Comparison of ENCODE assay signal across 14 cellular contexts in genomic region chr18:36321636-36322407, GRCh38. TPM values are rescaled to one million over a fixed set of nuclear protein-coding genes. Genes with fewer than 3 reads are reported as not detected.
A peak's percentile ranks its signal among the peaks of the same experiment; 100 is the strongest.
DNase-seq lines count a peak whose midpoint lies in the region; ATAC-seq, FAIRE-seq and TF ChIP-seq lines count a peak whose summit lies in the region.
"Had no signal": no experiment of that assay in that cellular context is flagged by ENCODE, and none has a peak within 500 bp of the region (broad histone marks: within the 10 kb centered on the region; RNA-seq: fewer than 3 reads in every experiment).

No MANE protein-coding gene starts in this region.

- CTCF ChIA-PET in H1 (lab: Charles Lee; ENCODE audit: partially characterized antibody): interaction anchor here (0.6 to 1.4 kb wide), 2 partner anchors 17 to 125 kb away, joined by 3 read pairs; no protein-coding TSS in a partner anchor

- no peak overlapping the region; the same call in 1 of the 2 replicates for H3K18ac ChIP-seq in H1 (ENCODE audit: extremely low read depth, low read length)

- no peak overlapping the region for H3K4ac ChIP-seq in H1 (replicated peaks; ENCODE audit: insufficient read length, low read depth, low read length)

- no peak for TF ChIP-seq RAD21 in H1 (IDR thresholded peaks at IDR 0.05 in 1 of 2, conservative IDR thresholded peaks at IDR 0.05 in 1 of 2; ENCODE audit: low read depth in 2 of 2, low read length in 2 of 2)

- no peak overlapping the region for H2BK120ac ChIP-seq in H1 (replicated peaks; ENCODE audit: low read depth, low read length)

- no peak overlapping the region for H2BK5ac ChIP-seq in H1 (ENCODE audit: low read depth, low read length)

- no peaks in the 10 kb centered on the region for H3K23me2 ChIP-seq in H1 (ENCODE audit: low read depth, low read length)

- no peak overlapping the region for H3K4me2 ChIP-seq in H1 (ENCODE audit: insufficient read depth in 1 of 2, low read depth in 2 of 2, low read length in 2 of 2)

- POLR2A ChIA-PET in H1 (lab: Charles Lee; ENCODE audit: partially characterized antibody): no interaction called here

- H3K9ac ChIP-seq in H1 (replicated peaks in 1 of 4; ENCODE audit: extremely low read depth in 1 of 4, low read depth in 3 of 4, low read length in 3 of 4): no peak overlapping the region

- TF ChIP-seq EP300 in H1 (IDR thresholded peaks at IDR 0.05; ENCODE audit: borderline replicate concordance in 1 of 2, low read depth in 2 of 2, low read length in 2 of 2) (no peak), tibial nerve (IDR thresholded peaks at IDR 0.05) (no peak)

- no peak for TF ChIP-seq CTCF in H1 (IDR thresholded peaks at IDR 0.05; ENCODE audit: control extremely low read depth in 1 of 3, insufficient read depth in 1 of 3, low read depth in 1 of 3, low read length in 3 of 3)
- no peak for TF ChIP-seq CTCF in tibial nerve (IDR thresholded peaks at IDR 0.05)

- no peak overlapping the region for H3K23ac ChIP-seq in H1 (ENCODE audit: insufficient read length)

- no peak overlapping the region for H2BK20ac ChIP-seq in H1 (ENCODE audit: low read length)

- H2AK5ac ChIP-seq in H1 (ENCODE audit: low read depth, low read length): peak overlapping the region; percentile 57; the same call in 1 of the 2 replicates

- 90% methylated on average over 10 of the region's 10 CpGs; no CpG with 5 or more reads in 1 of the 2 experiments for WGBS in H1 (ENCODE audit: extremely low coverage in 1 of 2, insufficient coverage in 1 of 2, insufficient read length in 1 of 2, insufficient replicate concordance in 2 of 2, low coverage in 1 of 2, low lambda C conversion rate in 2 of 2, missing lambda C conversion rate in 1 of 2), 2 experiments
- 69 to 75% methylated on average over 10 of the region's 10 CpGs for WGBS in tibial nerve, 2 donors

- no peak overlapping the region; the same call in 1 of the 2 replicates for H4K8ac ChIP-seq in H1 (ENCODE audit: extremely low read depth, insufficient read depth, low read length)

- H3K9me3 ChIP-seq in H1 (ENCODE audit: insufficient read depth in 2 of 2, low read depth in 1 of 2, low read length in 1 of 2) (no peaks in the 10 kb centered on the region), tibial nerve (peaks cover 0 to 20% (median 0%) of the 10 kb centered on the region in 4 donors)
- H3K9me3 ChIP-seq: ovary had no signal

- no peak for FAIRE-seq in H1 (lab: Jason Lieb, UNC)
- FAIRE-seq: G401.6 had no signal

- H3K27ac ChIP-seq in H1 (ENCODE audit: low read depth, low read length) (no peak overlapping the region), tibial nerve (no peak overlapping the region)
- H3K27ac ChIP-seq: lower lobe of right lung, ovary had no signal

- peaks cover 2% of the 10 kb centered on the region in 2 experiments for H4K20me1 ChIP-seq in H1 (replicated peaks in 1 of 2; ENCODE audit: control insufficient read depth in 1 of 2, insufficient read depth in 2 of 2, low read length in 2 of 2)

- H4K5ac ChIP-seq in H1 (ENCODE audit: insufficient read length, low read depth, low read length): no peak overlapping the region

- no peaks in the 10 kb centered on the region; a peak in 2 of 7 replicates for H3K4me1 ChIP-seq in H1 (replicated peaks in 1 of 4; ENCODE audit: control insufficient read depth in 3 of 4, insufficient read depth in 4 of 4, low read length in 3 of 4)
- no peaks in the 10 kb centered on the region for H3K4me1 ChIP-seq in tibial nerve
- H3K4me1 ChIP-seq: lower lobe of right lung had no signal

- H3K14ac ChIP-seq in H1 (ENCODE audit: insufficient read length): no peak overlapping the region

- TF ChIP-seq POLR2A in H1 (IDR thresholded peaks at IDR 0.05; ENCODE audit: control extremely low read depth in 1 of 2, low read depth in 2 of 2, low read length in 2 of 2): no peak
- no peak for TF ChIP-seq POLR2A in tibial nerve (IDR thresholded peaks at IDR 0.05)

- intact Hi-C loops in left colon (cut with DNase I, micrococcal nuclease): no loop called here

- H3K36me3 ChIP-seq in H1 (ENCODE audit: control insufficient read depth in 2 of 4, insufficient read depth in 4 of 4, low read length in 3 of 4) (no peaks in the 10 kb centered on the region), tibial nerve (no peaks in the 10 kb centered on the region)
- H3K36me3 ChIP-seq: lower lobe of right lung, ovary had no signal

- no peaks in the 10 kb centered on the region for H3K27me3 ChIP-seq in H1 (replicated peaks in 1 of 4; ENCODE audit: control insufficient read depth in 3 of 4, extremely low read depth in 1 of 4, insufficient read depth in 3 of 4, low read length in 3 of 4)
- H3K27me3 ChIP-seq in tibial nerve: no peaks in the 10 kb centered on the region
- H3K27me3 ChIP-seq: ovary had no signal

- no peaks in the 10 kb centered on the region for H3K79me2 ChIP-seq in H1 (ENCODE audit: control insufficient read depth in 1 of 2, insufficient read depth in 2 of 2, low read length in 2 of 2)

- H2AFZ ChIP-seq in H1 (ENCODE audit: low read length): no peak overlapping the region

- H2BK15ac ChIP-seq in H1 (ENCODE audit: low read length): peak overlapping the region; percentile 81; the same call in 1 of the 2 replicates

- H3K4me3 ChIP-seq in H1 (ENCODE audit: extremely low read depth in 1 of 4, insufficient read depth in 2 of 4, low read depth in 3 of 4, low read length in 4 of 4) (no peak overlapping the region), tibial nerve (no peak overlapping the region)
- H3K4me3 ChIP-seq: lower lobe of right lung, ovary had no signal

- ATAC-seq in left colon: peak; percentile 50
- ATAC-seq: lower lobe of right lung had no signal

- DNase-seq in AG20443 (ENCODE audit: low spot score) (peak; percentile 32), NCI-H226 (peak; percentile 31), H1 (ENCODE audit: low read depth in 1 of 2, low spot score in 2 of 2) (peak in 1 of 2 experiments; percentile 45), left colon (no peak), Kasumi-1 (lab: John Stamatoyannopoulos, UW) (no peak), ecto neural progenitor cell (ENCODE audit: low spot score) (no peak), tibial nerve (ENCODE audit: low spot score in 2 of 2) (no peak), HT-29 (ENCODE audit: low spot score) (no peak)
- DNase-seq: activated naive CD4-positive, alpha-beta T cell treated with anti-CD3 and anti-CD28 coated beads, Interleukin-2, amount 10 ng/mL, durations not matched to agents 7 days and 5 days; lower lobe of right lung; NCI-H345; ovary; stimulated activated CD4-positive, alpha-beta T cell treated with anti-CD3 and anti-CD28 coated beads, Interleukin-1b, Interleukin-23, amount 100 ng/mL, for 48 hours had no signal

- no peak overlapping the region for H4K91ac ChIP-seq in H1 (replicated peaks; ENCODE audit: insufficient read length, low read length)

- no peak overlapping the region for H3K56ac ChIP-seq in H1 (replicated peaks; ENCODE audit: insufficient read length, low read depth, low read length)

- H2BK12ac ChIP-seq in H1 (ENCODE audit: low read depth, low read length): no peak overlapping the region

- H3K79me1 ChIP-seq in H1 (ENCODE audit: low read depth, low read length): peaks cover 2% of the 10 kb centered on the region

TF ChIP-seq in H1, 55 proteins besides CTCF, POLR2A, EP300 and RAD21:
- no peak for TF ChIP-seq RNF2 (IDR thresholded peaks at IDR 0.05; ENCODE audit: borderline replicate concordance, low read depth, low read length, missing control alignments, poor library complexity, severe bottlenecking)
- no peak for TF ChIP-seq BCL11A (IDR thresholded peaks at IDR 0.05; ENCODE audit: low read depth in 2 of 2, low read length in 2 of 2)
- TF ChIP-seq CTBP2 (IDR thresholded peaks at IDR 0.05; ENCODE audit: borderline replicate concordance, insufficient read depth, insufficient read length, low read length): no peak
- no peak for TF ChIP-seq JUN (IDR thresholded peaks at IDR 0.05; ENCODE audit: low read depth, low read length)
- no peak for TF ChIP-seq TAF1 (IDR thresholded peaks at IDR 0.05; ENCODE audit: low read depth, low read length)
- TF ChIP-seq KDM1A (IDR thresholded peaks at IDR 0.05; ENCODE audit: borderline replicate concordance, low read length): no peak
- TF ChIP-seq RBBP5 (IDR thresholded peaks at IDR 0.05; ENCODE audit: borderline replicate concordance, low read depth, low read length): no peak
- no peak for TF ChIP-seq POLR2AphosphoS5 (IDR thresholded peaks at IDR 0.05; ENCODE audit: low read depth, low read length)
- TF ChIP-seq SIRT6 (IDR thresholded peaks at IDR 0.05; ENCODE audit: low read length): no peak
- no peak for TF ChIP-seq SRF (IDR thresholded peaks at IDR 0.05; ENCODE audit: low read depth, low read length)

RNA-seq across cellular contexts. Expression of gene FHOD3, which starts 24.3 kb away (rescaled TPM):
- 10.5 TPM in 2 replicates for total RNA-seq in H1 (2021; fragmentation: NEBNext Ultra II Directional; extraction: Animal tissue kit (Norgen Biotek cat#: 25700))
- polyA plus RNA-seq in H1 (2011; rRNA removed): 7.6 and 9.7 TPM in 2 replicates
- 10.6 TPM for polyA plus RNA-seq in H1 (2011; cell fraction: cytosol; rRNA removed)
- 14.4 TPM for polyA plus RNA-seq in H1 (2011; cell fraction: nucleus; rRNA removed)
- 9.2 to 11.9 TPM (median 11.0 TPM) in 4 replicates for polyA plus RNA-seq in H1 (2012, experiment 1 of 2)
- 3.0 TPM for polyA plus RNA-seq in H1 (2012, experiment 2 of 2)
- 3.7 TPM for polyA plus RNA-seq in H1 (2013, experiment 1 of 2)
- polyA plus RNA-seq in H1 (2013, experiment 2 of 2): 4.7 TPM
- polyA minus RNA-seq in H1 (2011; rRNA and poly(A)+ RNA removed): 10.0 and 10.7 TPM in 2 replicates
- polyA minus RNA-seq in H1 (2011; cell fraction: cytosol; rRNA and poly(A)+ RNA removed): 6.8 TPM
- polyA minus RNA-seq in H1 (2011; cell fraction: nucleus; rRNA and poly(A)+ RNA removed): 20.7 TPM
- total RNA-seq in left colon (1 to 10 TPM; 1.3 to 5.1 TPM), tibial nerve (10 to 100 TPM; 15.6 to 25.9 (median 21.6) TPM)
- total RNA-seq in HT-29 (2014; rRNA removed; shearing (Covaris generic)): not detected in 2 replicates

Comparison
In these comparisons a context has a peak if more than half of its experiments do, and no peak if none do; other contexts are left out.
1. DNase-seq: peak in AG20443 (single experiment) and NCI-H226 (single experiment); none in left colon (0 of 2), Kasumi-1 (0 of 2), ecto neural progenitor cell (single experiment), tibial nerve (0 of 2) and HT-29 (single experiment).